In the genomic region with DNA sequence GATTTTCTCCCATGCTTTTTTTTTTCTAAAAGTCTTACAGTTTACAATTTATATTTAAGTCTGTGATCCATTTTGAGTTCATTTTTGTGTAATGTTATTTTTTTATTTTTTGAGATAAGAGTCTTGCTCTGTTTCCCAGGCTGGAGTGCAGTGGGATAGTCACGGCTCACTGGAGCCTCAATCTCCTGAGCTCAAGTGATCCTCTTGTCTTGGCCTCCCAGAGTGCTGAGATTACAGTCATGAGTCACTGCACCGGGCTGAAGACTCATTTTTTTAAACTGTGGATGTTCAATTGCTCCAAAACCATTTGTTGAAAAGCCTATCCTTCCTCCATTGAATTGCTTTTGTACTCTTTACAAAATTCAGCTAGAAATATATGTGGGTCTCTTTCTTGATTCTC, we compare ENCODE assay signal across 23 cellular contexts. TPM values are rescaled to one million over a fixed set of nuclear protein-coding genes. Genes with fewer than 3 reads are reported as not detected.
DNase-seq lines count a peak whose midpoint lies in the region; ATAC-seq, FAIRE-seq and TF ChIP-seq lines count a peak whose summit lies in the region.
"Had no signal": no experiment of that assay in that cellular context is flagged by ENCODE, and none has a peak within 500 bp of the region (broad histone marks: within the 10 kb centered on the region; RNA-seq: fewer than 3 reads in every experiment).

No MANE protein-coding gene starts in this region.

- in situ Hi-C loops in G401 (cut with HindIII; ENCODE audit: low sequenced_read_pairs): no loop called here

- no peak for ATAC-seq in GM21390 (IDR thresholded peaks at IDR 0.05; ENCODE audit: unreplicated experiment)
- ATAC-seq: HCT116, Right ventricle myocardium inferior had no signal

- no peak for TF ChIP-seq POLR2A in erythroblast (IDR thresholded peaks at IDR 0.05; ENCODE audit: low read length)

- peak; percentile 62 for DNase-seq in DMS79 treated with DMSO at 0.1 percent for 48 hours (lab: John Stamatoyannopoulos, UW)
- no peak for DNase-seq in GM19239 (ENCODE audit: insufficient read length, low spot score)
- peak; percentile 26 for DNase-seq in NCI-H226
- DNase-seq in erythroblast (lab: John Stamatoyannopoulos, UW): peak; percentile 21 to 23
- DNase-seq in C1 segment of cervical spinal cord (lab: John Stamatoyannopoulos, UW): no peak
- DNase-seq in G401 (ENCODE audit: low spot score): no peak
- DNase-seq: Caco-2; CD4-positive, alpha-beta memory T cell; DMS 273 treated with DMSO at 0.1 percent for 48 hours; EL; GOT3; NCI-H1092; NCI-H1436; NCI-H187 treated with DMSO at 0.1 percent for 48 hours; NCI-H2107; NCI-H345; NCI-H524; NCI-H774; Peyer's patch; T-helper 1 cell had no signal

- peak; percentile 26 for FAIRE-seq in GM19239 (lab: Jason Lieb, UNC)

RNA-seq across cellular contexts. Expression of a gene that starts 19.5 kb away (rescaled TPM):
- total RNA-seq in G401 (2014; rRNA removed; shearing (Covaris generic)): 2.2 and 3.6 TPM in 2 replicates

RNA-seq across cellular contexts. Expression of a gene that starts 20.0 kb away (rescaled TPM):
- total RNA-seq in G401 (2014; rRNA removed; shearing (Covaris generic)): 44.9 and 65.4 TPM in 2 replicates

Comparison
In these comparisons a context has a peak if more than half of its experiments do, and no peak if none do; other contexts are left out.
1. DNase-seq: peak in DMS79 treated with DMSO at 0.1 percent for 48 hours (single experiment), NCI-H226 (single experiment) and erythroblast (2 of 2); none in GM19239 (single experiment), C1 segment of cervical spinal cord (0 of 14) and G401 (single experiment).